8 cellular contexts compared by ENCODE assay signal in genomic region chr1:228830954-228831481, GRCh38.
DNase-seq lines count a peak whose midpoint lies in the region; ATAC-seq and TF ChIP-seq lines count a peak whose summit lies in the region.

No MANE protein-coding gene starts in this region.

- H3K9me3 Mint-ChIP-seq in endodermal cell, result no peaks in the 10 kb centered on the region

- H3K36me3 Mint-ChIP-seq in endodermal cell (ENCODE audit: low read depth), result no peaks in the 10 kb centered on the region

- DNase-seq in AG20443 (ENCODE audit: low spot score), result peak; percentile 48
- no peak for DNase-seq in colonic mucosa
- DNase-seq in retina, result no peak
- DNase-seq in cortex of kidney (lab: John Stamatoyannopoulos, UW), result no peak
- DNase-seq in endodermal cell, result no peak
- DNase-seq in cerebellar nuclear complex (lab: John Stamatoyannopoulos, UW), result no peak

- WGBS in endodermal cell (ENCODE audit: insufficient coverage in 1 of 2, insufficient read length in 1 of 2), 2 experiments, result 86 to 100% methylated on average over 6 to 7 of the region's 7 CpGs

- H3K4me3 ChIP-seq in colonic mucosa (no peak overlapping the region), endodermal cell (ENCODE audit: low read length) (no peak overlapping the region)

- H3K27ac ChIP-seq in colonic mucosa (peak overlapping the region; percentile 14), endodermal cell (ENCODE audit: low read depth, low read length) (no peak overlapping the region)

- peaks cover 12% of the 10 kb centered on the region for H3K27me3 Mint-ChIP-seq in endodermal cell (ENCODE audit: insufficient read depth)

- intact Hi-C loops in colonic mucosa (cut with DNase I), result no loop called here

- no peaks in the 10 kb centered on the region for H3K27me3 ChIP-seq in colonic mucosa
- no peaks in the 10 kb centered on the region for H3K27me3 ChIP-seq in endodermal cell (ENCODE audit: control insufficient read depth, insufficient read depth, low read length, poor library complexity, severe bottlenecking)

- H3K4me3 Mint-ChIP-seq in endodermal cell, result no peak overlapping the region

- no peak overlapping the region for H3K27ac Mint-ChIP-seq in endodermal cell

- H3K4me1 Mint-ChIP-seq in endodermal cell, result peaks cover 16% of the 10 kb centered on the region

- ATAC-seq in GM19395 (IDR thresholded peaks at IDR 0.05; ENCODE audit: unreplicated experiment) (peak; percentile 85), HG03354 (IDR thresholded peaks at IDR 0.05; ENCODE audit: poor library complexity, severe bottlenecking, unreplicated experiment) (peak; percentile 87)

- TF ChIP-seq CTCF in colonic mucosa (IDR thresholded peaks at IDR 0.05), result no peak
- TF ChIP-seq CTCF in endodermal cell (conservative IDR thresholded peaks at IDR 0.05), result no peak

- H3K4me1 ChIP-seq in colonic mucosa, result no peaks in the 10 kb centered on the region
- no peaks in the 10 kb centered on the region for H3K4me1 ChIP-seq in endodermal cell (ENCODE audit: control insufficient read depth, insufficient read depth, low read length)

- H3K9me3 ChIP-seq in colonic mucosa, result no peaks in the 10 kb centered on the region
- H3K9me3 ChIP-seq in endodermal cell (ENCODE audit: control insufficient read depth, low read length), result no peaks in the 10 kb centered on the region

- no peaks in the 10 kb centered on the region for H3K36me3 ChIP-seq in colonic mucosa
- H3K36me3 ChIP-seq in endodermal cell (ENCODE audit: control insufficient read depth, insufficient read depth, low read length), result no peaks in the 10 kb centered on the region

- H3K9ac ChIP-seq in colonic mucosa (ENCODE audit: low read depth in 2 of 2, low read length in 2 of 2) (no peak overlapping the region), endodermal cell (ENCODE audit: extremely low read depth, low read length, poor library complexity, severe bottlenecking) (no peak overlapping the region)
